In genomic region chr7:132619967-132620366, GRCh38 we compare ENCODE assay signal across 9 cellular contexts. TPM values are rescaled to one million over a fixed set of nuclear protein-coding genes. Genes with fewer than 3 reads are reported as not detected.
"Had no signal": no experiment of that assay in that cellular context is flagged by ENCODE, and none has a peak within 500 bp of the region (broad histone marks: within the 10 kb centered on the region; RNA-seq: fewer than 3 reads in every experiment).

No MANE protein-coding gene starts in this region.

- FAIRE-seq: H1, H54, HepG2 had no signal

- H2AFZ ChIP-seq: GM23338 had no signal

- DNase-seq: H9, HCEC 1CT, KG1 had no signal

- H3K27ac ChIP-seq: HL-60 had no signal

- H3K4me3 ChIP-seq: GM23338 had no signal

- H3K4me2 ChIP-seq: GM23338 had no signal

- ATAC-seq: GM23338, HepG2 had no signal

RNA-seq across cellular contexts. Expression of gene PLXNA4, which starts 43.7 kb away (rescaled TPM):
- polyA plus RNA-seq: IgD-negative memory B cell had no signal
